ENCODE assay signal across 28 cellular contexts in the genomic region with DNA sequence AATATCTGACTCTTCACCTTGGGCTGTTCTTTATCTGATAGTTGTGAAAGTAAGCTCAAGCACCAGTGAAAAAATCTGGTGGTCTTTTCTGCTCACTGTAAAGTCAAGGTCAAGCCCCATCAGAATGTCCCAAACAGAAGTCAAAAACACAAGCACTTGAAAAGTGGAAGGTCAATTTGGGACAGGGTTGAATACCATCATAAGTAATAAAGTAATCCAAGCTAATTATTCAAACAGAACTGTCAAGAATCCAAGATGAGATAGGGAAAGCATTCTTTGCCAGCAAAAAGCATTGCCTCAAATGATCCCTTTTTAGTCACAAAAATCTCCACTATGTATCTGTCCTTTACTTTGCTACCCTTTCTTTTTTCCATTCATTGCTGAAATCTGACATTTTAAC.
"Had no signal": no experiment of that assay in that cellular context is flagged by ENCODE, and none has a peak within 500 bp of the region (broad histone marks: within the 10 kb centered on the region; RNA-seq: fewer than 3 reads in every experiment).

No MANE protein-coding gene starts in this region.

- H3K9me3 ChIP-seq: ascending aorta, breast epithelium, MG63 had no signal

- DNase-seq: activated CD4-positive, alpha-beta T cell treated with anti-CD3 and anti-CD28 coated beads, Interleukin-2, amount 10 ng/mL, durations not matched to agents 24 days and 14 days; activated CD4-positive, alpha-beta T cell treated with anti-CD3 and anti-CD28 coated beads, Interleukin-2, amount 50 U/mL, for 48 hours; activated CD8-positive, alpha-beta T cell treated with anti-CD3 and anti-CD28 coated beads, Interleukin-2, amount 10 ng/mL, durations not matched to agents 7 days and 5 days; activated gamma-delta T cell; activated naive CD4-positive, alpha-beta T cell treated with Interleukin-2 at 50 U/mL for 16 hours; activated naive CD8-positive, alpha-beta T cell treated with anti-CD3 and anti-CD28 coated beads, Interleukin-2, amount 10 ng/mL, durations not matched to agents 7 days and 5 days; activated T-cell treated with anti-CD3 and anti-CD28 coated beads, Interleukin-2, amount 50 U/mL, for 24 hours; amygdala; caudate nucleus; Kasumi-1; KG1; MG63; MV-4-11; NCI-H1092; NCI-H1436 treated with DMSO at 0.1 percent for 48 hours; NCI-H1694 treated with DMSO at 0.1 percent for 48 hours; NCI-H2029; NCI-H345; NCI-H524 treated with DMSO at 0.1 percent for 48 hours; SIG-M5; SW 1271; T-helper 1 cell; T-helper 2 cell; T-helper 9 cell had no signal

- H3K27me3 ChIP-seq: ascending aorta, breast epithelium had no signal

- H3K27ac ChIP-seq: ascending aorta, breast epithelium had no signal

- ATAC-seq: activated CD8-positive, alpha-beta T cell treated with anti-CD3 and anti-CD28 coated beads, Interleukin-2, amount 10 ng/mL, durations not matched to agents 7 days and 5 days; Panc1; SK-N-SH treated with all-trans-retinoic acid at 6 μM for 48 hours had no signal

- H3K36me3 ChIP-seq: ascending aorta, breast epithelium, MG63 had no signal

- H3K4me3 ChIP-seq: ascending aorta, breast epithelium, MG63 had no signal
